In the genomic region with DNA sequence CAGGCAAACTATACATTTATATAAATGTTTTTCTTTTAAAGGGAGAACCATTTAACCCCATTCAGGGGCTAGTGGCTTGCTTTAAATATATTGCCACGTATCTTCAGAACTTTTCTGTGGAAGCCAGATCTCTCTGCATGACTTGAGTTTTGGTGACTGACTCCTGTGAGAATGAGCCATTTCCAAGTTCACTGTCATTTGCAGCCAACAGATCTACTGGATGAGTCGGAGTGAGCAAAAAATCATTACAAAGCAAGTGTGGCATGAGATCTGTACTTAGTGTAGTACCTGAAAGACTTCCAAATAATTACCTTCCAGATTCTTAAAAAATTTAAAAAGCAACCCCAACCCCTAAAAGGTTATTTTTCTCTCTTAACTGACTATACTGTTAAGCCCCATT, we compare ENCODE assay signal across 19 cellular contexts. TPM values are rescaled to one million over a fixed set of nuclear protein-coding genes. Genes with fewer than 3 reads are reported as not detected.
DNase-seq lines count a peak whose midpoint lies in the region; ATAC-seq, FAIRE-seq and TF ChIP-seq lines count a peak whose summit lies in the region.
"Had no signal": no experiment of that assay in that cellular context is flagged by ENCODE, and none has a peak within 500 bp of the region (broad histone marks: within the 10 kb centered on the region; RNA-seq: fewer than 3 reads in every experiment).

No MANE protein-coding gene starts in this region.

- H3K4me3 ChIP-seq in MG63 (no peak overlapping the region), bronchial epithelial cell (ENCODE audit: low read depth, low read length) (no peak overlapping the region), gastrocnemius medialis (no peak overlapping the region)
- H3K4me3 ChIP-seq: A549, SJSA1, skin epidermis had no signal

- in situ Hi-C loops in gastrocnemius medialis (cut with MboI; ENCODE audit: low sequenced_read_pairs in 4 of 4), result no loop called here

- H3K36me3 Mint-ChIP-seq in activated CD4-positive, alpha-beta T cell treated with anti-CD3 and anti-CD28 coated beads, Interleukin-2, amount 10 ng/mL, durations not matched to agents 24 days and 14 days (ENCODE audit: low read depth), result peaks cover 72% of the 10 kb centered on the region
- H3K36me3 Mint-ChIP-seq in nephron progenitor cell (ENCODE audit: low read depth) (peaks cover 66% of the 10 kb centered on the region), mesothelial cell of epicardium (peaks cover 31% of the 10 kb centered on the region)

- no peak overlapping the region for H3K4me3 Mint-ChIP-seq in activated CD4-positive, alpha-beta T cell treated with anti-CD3 and anti-CD28 coated beads, Interleukin-2, amount 10 ng/mL, durations not matched to agents 24 days and 14 days
- H3K4me3 Mint-ChIP-seq in nephron progenitor cell (no peak overlapping the region), mesothelial cell of epicardium (no peak overlapping the region)
- H3K4me3 Mint-ChIP-seq: brain had no signal

- no peak overlapping the region for H3K27ac ChIP-seq in gastrocnemius medialis
- H3K27ac ChIP-seq: A549, SJSA1 had no signal

- no peaks in the 10 kb centered on the region for H3K27me3 ChIP-seq in MG63
- no peaks in the 10 kb centered on the region for H3K27me3 ChIP-seq in bronchial epithelial cell (ENCODE audit: control insufficient read depth, insufficient read depth, low read length)
- no peaks in the 10 kb centered on the region for H3K27me3 ChIP-seq in gastrocnemius medialis
- H3K27me3 ChIP-seq: SJSA1 had no signal

- FAIRE-seq in bronchial epithelial cell (lab: Jason Lieb, UNC), result no peak
- FAIRE-seq: A549, TTC549 had no signal

- H3K9me3 Mint-ChIP-seq in activated CD4-positive, alpha-beta T cell treated with anti-CD3 and anti-CD28 coated beads, Interleukin-2, amount 10 ng/mL, durations not matched to agents 24 days and 14 days, result peaks cover 4% of the 10 kb centered on the region
- H3K9me3 Mint-ChIP-seq in nephron progenitor cell (no peaks in the 10 kb centered on the region), mesothelial cell of epicardium (no peaks in the 10 kb centered on the region)
- H3K9me3 Mint-ChIP-seq: brain had no signal

- H3K4me1 ChIP-seq in gastrocnemius medialis, result no peaks in the 10 kb centered on the region
- H3K4me1 ChIP-seq: A549, SJSA1 had no signal

- peaks cover 48% of the 10 kb centered on the region for H3K4me1 Mint-ChIP-seq in activated CD4-positive, alpha-beta T cell treated with anti-CD3 and anti-CD28 coated beads, Interleukin-2, amount 10 ng/mL, durations not matched to agents 24 days and 14 days
- H3K4me1 Mint-ChIP-seq in nephron progenitor cell, result no peaks in the 10 kb centered on the region
- H3K4me1 Mint-ChIP-seq in mesothelial cell of epicardium, result no peaks in the 10 kb centered on the region
- H3K4me1 Mint-ChIP-seq: brain had no signal

- intact Hi-C loops in activated CD4-positive, alpha-beta T cell treated with anti-CD3 and anti-CD28 coated beads, Interleukin-2, amount 10 ng/mL, durations not matched to agents 24 days and 14 days (cut with micrococcal nuclease), result no loop called here
- intact Hi-C loops in gastrocnemius medialis (cut with DNase I; ENCODE audit: low total_unique reads), result no loop called here

- TF ChIP-seq CTCF in bronchial epithelial cell (IDR thresholded peaks at IDR 0.05; ENCODE audit: insufficient read depth, low read length, severe bottlenecking) (no peak), nephron progenitor cell (IDR thresholded peaks at IDR 0.05) (no peak), mesothelial cell of epicardium (IDR thresholded peaks at IDR 0.05; ENCODE audit: unreplicated experiment) (no peak), gastrocnemius medialis (IDR thresholded peaks at IDR 0.05 in 4 of 5, conservative IDR thresholded peaks at IDR 0.05 in 1 of 5) (no peak)

- H3K36me3 ChIP-seq in MG63 (peaks cover 83% of the 10 kb centered on the region), bronchial epithelial cell (ENCODE audit: control insufficient read depth, insufficient read depth, low read length) (peaks cover 2% of the 10 kb centered on the region), gastrocnemius medialis (peaks cover 0 to 56% of the 10 kb centered on the region in 2 donors)

- H3K27me3 Mint-ChIP-seq in activated CD4-positive, alpha-beta T cell treated with anti-CD3 and anti-CD28 coated beads, Interleukin-2, amount 10 ng/mL, durations not matched to agents 24 days and 14 days, result no peaks in the 10 kb centered on the region
- H3K27me3 Mint-ChIP-seq in nephron progenitor cell (ENCODE audit: low read depth, poor library complexity), result no peaks in the 10 kb centered on the region
- no peaks in the 10 kb centered on the region for H3K27me3 Mint-ChIP-seq in mesothelial cell of epicardium (ENCODE audit: low read depth)
- H3K27me3 Mint-ChIP-seq: brain had no signal

- TF ChIP-seq POLR2A in gastrocnemius medialis (IDR thresholded peaks at IDR 0.05), result no peak

- no peak for ATAC-seq in GM18520 (IDR thresholded peaks at IDR 0.05; ENCODE audit: unreplicated experiment)
- ATAC-seq in gastrocnemius medialis, result no peak
- ATAC-seq: A549, left colon had no signal

- H3K9me3 ChIP-seq in MG63, result no peaks in the 10 kb centered on the region
- H3K9me3 ChIP-seq in gastrocnemius medialis, result no peaks in the 10 kb centered on the region
- H3K9me3 ChIP-seq: A549, SJSA1 had no signal

- no peak for DNase-seq in activated CD4-positive, alpha-beta T cell treated with anti-CD3 and anti-CD28 coated beads, Interleukin-2, amount 10 ng/mL, durations not matched to agents 24 days and 14 days
- no peak for DNase-seq in activated CD4-positive, alpha-beta T cell treated with anti-CD3 and anti-CD28 coated beads, Interleukin-2, amount 50 U/mL, for 48 hours
- DNase-seq in MG63 (peak; percentile 22), bronchial epithelial cell (ENCODE audit: low read depth) (peak; percentile 59), nephron progenitor cell (no peak), mesothelial cell of epicardium (ENCODE audit: low spot score in 2 of 2, unreplicated experiment in 2 of 2) (no peak), gastrocnemius medialis (no peak)
- DNase-seq: activated naive CD4-positive, alpha-beta T cell; Calu3; GDM1; left colon; NCI-H1105 treated with DMSO at 0.1 percent for 48 hours; posterior cingulate gyrus had no signal

- peak overlapping the region; percentile 97 for H3K27ac Mint-ChIP-seq in activated CD4-positive, alpha-beta T cell treated with anti-CD3 and anti-CD28 coated beads, Interleukin-2, amount 10 ng/mL, durations not matched to agents 24 days and 14 days
- peak overlapping the region; percentile 51 for H3K27ac Mint-ChIP-seq in nephron progenitor cell
- H3K27ac Mint-ChIP-seq in mesothelial cell of epicardium, result no peak overlapping the region

RNA-seq across cellular contexts. Expression of gene PDSS1, which starts 45.6 kb away (rescaled TPM):
- total RNA-seq in activated CD4-positive, alpha-beta T cell treated with anti-CD3 and anti-CD28 coated beads, Interleukin-2, amount 10 ng/mL, durations not matched to agents 24 days and 14 days, result 39.0 and 39.8 TPM in 2 replicates
- 15.0 and 18.1 TPM in 2 replicates for total RNA-seq in MG63 (2014; rRNA removed; shearing (Covaris generic); ENCODE audit: low replicate concordance)
- total RNA-seq in bronchial epithelial cell, result 6.1 and 6.3 TPM in 2 replicates
- 7.7 to 9.1 TPM (median 8.7 TPM) in 3 replicates for total RNA-seq in mesothelial cell of epicardium
- total RNA-seq in gastrocnemius medialis, result 10 to 100 TPM in 1 of 4 donors, 1 to 10 TPM in 3; 5.3 to 13.2 (median 8.2) TPM

Comparison
In these comparisons a context has a peak if more than half of its experiments do, and no peak if none do; other contexts are left out.
1. DNase-seq: peak in MG63 (single experiment) and bronchial epithelial cell (single experiment); none in activated CD4-positive, alpha-beta T cell treated with anti-CD3 and anti-CD28 coated beads, Interleukin-2, amount 10 ng/mL, durations not matched to agents 24 days and 14 days (single experiment), activated CD4-positive, alpha-beta T cell treated with anti-CD3 and anti-CD28 coated beads, Interleukin-2, amount 50 U/mL, for 48 hours (0 of 2), nephron progenitor cell (single experiment), mesothelial cell of epicardium (0 of 2) and gastrocnemius medialis (0 of 2).